ENCODE assay signal across 8 cellular contexts in genomic region chr7:129224251-129225205, GRCh38. TPM values are rescaled to one million over a fixed set of nuclear protein-coding genes. Genes with fewer than 3 reads are reported as not detected.
A peak's percentile ranks its signal among the peaks of the same experiment; 100 is the strongest.
DNase-seq lines count a peak whose midpoint lies in the region; ATAC-seq and TF ChIP-seq lines count a peak whose summit lies in the region.

AHCYL2 (plus strand) TSS chr7:129225030.

- BruUV-seq in IMR-90 (replicated peaks; lab: Mats Ljungman, UMichigan) (no TSS peak), OCI-LY7 (replicated peaks; lab: Mats Ljungman, UMichigan) (TSS peak; percentile 90)

- peak within 1 kb of the TSS; percentile 95 for H2BK120ac ChIP-seq in IMR-90 (ENCODE audit: low read depth, low read length)

- H3K23ac ChIP-seq in IMR-90 (ENCODE audit: low read depth, low read length) = peak within 1 kb of the TSS; percentile 94

- 0% methylated on average over 8 of the region's 63 CpGs; no CpG with 5 or more reads in 1 of the 2 experiments for WGBS in IMR-90 (ENCODE audit: extremely low coverage in 2 of 2, insufficient read length in 1 of 2), 2 experiments

- peak within 1 kb of the TSS; percentile 78 for H3K18ac ChIP-seq in IMR-90 (ENCODE audit: low read depth, low read length)

- no peaks in the 10 kb centered on the region for H3K27me3 ChIP-seq in IMR-90 (ENCODE audit: control insufficient read depth, insufficient read depth, low read length)

- peak within 1 kb of the TSS; percentile 91 for H2BK20ac ChIP-seq in IMR-90 (ENCODE audit: low read depth, low read length)

- intact Hi-C loops in IMR-90 (cut with micrococcal nuclease) = loop anchor here (2.0 kb wide), 1 partner anchor 108 kb away; no protein-coding TSS in a partner anchor
- intact Hi-C loops in OCI-LY7 (cut with micrococcal nuclease; ENCODE audit: unreplicated experiment) = loop anchor here (2.0 kb wide), 1 partner anchor 46 kb away; no protein-coding TSS in a partner anchor

- H4K20me1 ChIP-seq in IMR-90 (ENCODE audit: insufficient read depth, low read length) = peaks cover 3% of the 10 kb centered on the region; the same call in 1 of the 2 replicates
- H4K20me1 ChIP-seq in OCI-LY7 (ENCODE audit: insufficient read depth, low read length) = peaks cover 4% of the 10 kb centered on the region; the same call in 1 of the 2 replicates

- H4K8ac ChIP-seq in IMR-90 (ENCODE audit: low read depth in 2 of 2, low read length in 2 of 2) = peak within 1 kb of the TSS; percentile 89

- no peaks in the 10 kb centered on the region for H3K79me2 ChIP-seq in OCI-LY7 (ENCODE audit: insufficient read depth, low read depth, low read length)

- H2BK15ac ChIP-seq in IMR-90 (ENCODE audit: low read depth, low read length) = peak within 1 kb of the TSS; percentile 85

- H3K4me2 ChIP-seq in IMR-90 (ENCODE audit: low read depth, low read length) (peak within 1 kb of the TSS; percentile 98), OCI-LY7 (ENCODE audit: low read length) (peak within 1 kb of the TSS; percentile 85)

- H4K5ac ChIP-seq in IMR-90 (ENCODE audit: low read depth, low read length) = peak within 1 kb of the TSS; percentile 66

- DNase-seq in DMS114 treated with DMSO at 0.1 percent for 48 hours (lab: John Stamatoyannopoulos, UW; ENCODE audit: unreplicated experiment) (peak; percentile 92), IMR-90 (peak; percentile 96), OCI-LY7 (ENCODE audit: low spot score) (peak; percentile 99), activated T-cell treated with anti-CD3 and anti-CD28 coated beads for 1 hour (ENCODE audit: low read depth) (peak; percentile 96), epidermal melanocyte (ENCODE audit: insufficient read length, low spot score) (peak; percentile 88), middle frontal gyrus (ENCODE audit: extremely low spot score, low spot score) (peak; percentile 96)
- DNase-seq in stimulated activated CD8-positive, alpha-beta memory T cell treated with anti-CD3 and anti-CD28 coated beads, Interleukin-2, amount 100 ng/mL, for 1 hour (ENCODE audit: low read depth in 2 of 2) = peak; percentile 96 to 97

- no peaks in the 10 kb centered on the region for H3K9me2 ChIP-seq in OCI-LY7 (ENCODE audit: insufficient read depth, low read length)

- H3K9ac ChIP-seq in IMR-90 (ENCODE audit: low read depth, low read length) = peak within 1 kb of the TSS; percentile 78

- no peaks in the 10 kb centered on the region for H3K36me3 ChIP-seq in IMR-90 (ENCODE audit: control insufficient read depth, insufficient read depth, low read length)
- no peaks in the 10 kb centered on the region for H3K36me3 ChIP-seq in OCI-LY7 (ENCODE audit: insufficient read depth, low read length)

- H3K4me1 ChIP-seq in IMR-90 (ENCODE audit: control insufficient read depth, insufficient read depth, low read length) (no peaks in the 10 kb centered on the region; the same call in 1 of the 2 replicates), OCI-LY7 (ENCODE audit: insufficient read depth, low read length, poor library complexity, severe bottlenecking) (peaks cover 41% of the 10 kb centered on the region)

- peak within 1 kb of the TSS; percentile 98 for H2AFZ ChIP-seq in IMR-90 (replicated peaks; ENCODE audit: low read length, poor library complexity)
- H2AFZ ChIP-seq in OCI-LY7 (ENCODE audit: low read length) = peak within 1 kb of the TSS; percentile 95

- H3K9me3 ChIP-seq in IMR-90 (ENCODE audit: control insufficient read depth, insufficient read depth, low read length) (no peaks in the 10 kb centered on the region), OCI-LY7 (ENCODE audit: low read length) (no peaks in the 10 kb centered on the region)

- peaks cover 0 to 13% of the 10 kb centered on the region in 2 experiments for H3K79me1 ChIP-seq in IMR-90 (ENCODE audit: low read depth in 1 of 2, low read length in 2 of 2)

- POLR2A ChIA-PET in IMR-90 (lab: Charles Lee; ENCODE audit: unreplicated experiment) = interaction anchor here (0.5 kb wide), 1 partner anchor 19 kb away, joined by 29 read pairs; no protein-coding TSS in a partner anchor
- POLR2A ChIA-PET in OCI-LY7 (lab: Charles Lee) = interaction anchor here (0.7 to 1.8 kb wide), 4 partner anchors 9 to 962 kb away, joined by 3 to 5 read pairs (median 4); partner anchors contain the start of gene ATP6V1F

- TF ChIP-seq CTCF in IMR-90 (conservative IDR thresholded peaks at IDR 0.05; ENCODE audit: low read depth, low read length) = no peak
- TF ChIP-seq CTCF in OCI-LY7 (conservative IDR thresholded peaks at IDR 0.05; ENCODE audit: low read length) = no peak

- H2AK5ac ChIP-seq in IMR-90 (ENCODE audit: low read depth, low read length) = no peak within 1 kb of the TSS

- TF ChIP-seq POLR2A in IMR-90 (IDR thresholded peaks at IDR 0.05; ENCODE audit: low read depth, low read length) = peak; percentile 61

- in situ Hi-C loops in IMR-90 (cut with MboI; ENCODE audit: low sequenced_read_pairs) = no loop called here

- peak; percentile 87 for ATAC-seq in GM21529 (IDR thresholded peaks at IDR 0.05; ENCODE audit: unreplicated experiment)
- ATAC-seq in IMR-90 (ENCODE audit: low read depth) = peak; percentile 95

- peak within 1 kb of the TSS; percentile 72 for H3K4me3 ChIP-seq in IMR-90 (ENCODE audit: insufficient read depth, low read depth, low read length)
- peak within 1 kb of the TSS; percentile 81 for H3K4me3 ChIP-seq in OCI-LY7 (ENCODE audit: low read depth, low read length, poor library complexity, severe bottlenecking)

- peak within 1 kb of the TSS; percentile 91 for H3K14ac ChIP-seq in IMR-90 (replicated peaks; ENCODE audit: low read depth, low read length)

- H3K9me1 ChIP-seq in IMR-90 (ENCODE audit: insufficient read depth, low read length) = peaks cover 2% of the 10 kb centered on the region; the same call in 1 of the 2 replicates

- TF ChIP-seq RAD21 in IMR-90 (IDR thresholded peaks at IDR 0.05; ENCODE audit: low read length) = no peak

- H2AK9ac ChIP-seq in IMR-90 (replicated peaks; ENCODE audit: low read depth, low read length, poor library complexity) = peak within 1 kb of the TSS; percentile 87

- H3K4ac ChIP-seq in IMR-90 (ENCODE audit: low read depth, low read length) = peak within 1 kb of the TSS; percentile 97

- CTCF ChIA-PET in IMR-90 (lab: Yijun Ruan, JAX) (interaction anchor here (0.6 kb wide), 1 partner anchor 149 kb away, joined by 3 read pairs; no protein-coding TSS in a partner anchor), OCI-LY7 (lab: Charles Lee; ENCODE audit: unreplicated experiment) (interaction anchor here (0.5 kb wide), 1 partner anchor 1089 kb away, joined by 3 read pairs; no protein-coding TSS in a partner anchor)

- H3K56ac ChIP-seq in IMR-90 (ENCODE audit: extremely low read depth, insufficient read depth, low read length) = peak within 1 kb of the TSS; percentile 81

- H2BK5ac ChIP-seq in IMR-90 (ENCODE audit: low read depth, low read length, poor library complexity, severe bottlenecking) = peak within 1 kb of the TSS; percentile 84

- H4K91ac ChIP-seq in IMR-90 (ENCODE audit: insufficient read depth, low read depth, low read length) = peak within 1 kb of the TSS; percentile 94

- H3K27ac ChIP-seq in IMR-90 (ENCODE audit: insufficient read depth, low read length) = peak within 1 kb of the TSS; percentile 78
- peak within 1 kb of the TSS; percentile 69 for H3K27ac ChIP-seq in OCI-LY7 (ENCODE audit: low read depth, low read length, poor library complexity, severe bottlenecking)

- dilution Hi-C loops in IMR-90 (cut with HindIII; ENCODE audit: low sequenced_read_pairs, unreplicated experiment) = no loop called here

TF ChIP-seq in IMR-90, 13 proteins besides CTCF, POLR2A, EP300 and RAD21:
- peak; percentile 97 for TF ChIP-seq BHLHE40 (IDR thresholded peaks at IDR 0.05; ENCODE audit: low read depth, low read length)
- TF ChIP-seq FOS (IDR thresholded peaks at IDR 0.05; ENCODE audit: low read depth, low read length) = no peak
- no peak for TF ChIP-seq MAFK (IDR thresholded peaks at IDR 0.05; ENCODE audit: low read depth, low read length)
- no peak for TF ChIP-seq NFE2L2 (IDR thresholded peaks at IDR 0.05; ENCODE audit: low read depth, low read length)
- peak; percentile 82; the same call in 1 of the 2 replicates for TF ChIP-seq MAZ (IDR thresholded peaks at IDR 0.05; ENCODE audit: borderline replicate concordance, low read depth, low read length)
- TF ChIP-seq RCOR1 (IDR thresholded peaks at IDR 0.05; ENCODE audit: insufficient replicate concordance, low read length) = no peak
- TF ChIP-seq ELK1 (IDR thresholded peaks at IDR 0.05; ENCODE audit: borderline replicate concordance, low read depth, low read length) = no peak; the same call in 1 of the 2 replicates
- no peak for TF ChIP-seq CHD1 (IDR thresholded peaks at IDR 0.05; ENCODE audit: low read depth, low read length)
- TF ChIP-seq SMC3 (IDR thresholded peaks at IDR 0.05; ENCODE audit: low read depth, low read length) = no peak
- no peak for TF ChIP-seq CEBPB (IDR thresholded peaks at IDR 0.05; ENCODE audit: low read depth, low read length)
- peak; percentile 73 for TF ChIP-seq MXI1 (IDR thresholded peaks at IDR 0.05; ENCODE audit: borderline replicate concordance, low read depth, low read length)
- peak; percentile 97 for TF ChIP-seq USF2 (IDR thresholded peaks at IDR 0.05; ENCODE audit: low read depth, low read length)
- no peak for TF ChIP-seq RFX5 (IDR thresholded peaks at IDR 0.05; ENCODE audit: low read depth, low read length)
TF ChIP-seq in IMR-90: peak in this region for 4.

RNA-seq across cellular contexts. Expression of gene AHCYL2, which starts in this region (rescaled TPM):
- total RNA-seq in IMR-90 (2012; rRNA removed) (5.7 and 6.7 TPM in 2 replicates), OCI-LY7 (2022) (8.7 and 9.7 TPM in 2 replicates)
- polyA plus RNA-seq in IMR-90 (2012; rRNA removed) = 5.9 and 7.6 TPM in 2 replicates
- polyA plus RNA-seq in IMR-90 (2012; cell fraction: cytosol; rRNA removed) = 1.9 and 3.4 TPM in 2 replicates
- polyA plus RNA-seq in IMR-90 (2012; cell fraction: nucleus; rRNA removed; ENCODE audit: low replicate concordance) = 4.3 and 24.1 TPM in 2 replicates
- 3.6 and 5.0 TPM in 2 replicates for total RNA-seq in OCI-LY7 (2014; rRNA removed; shearing (Covaris generic))

Comparison
In these comparisons a context has a peak if more than half of its experiments do, and no peak if none do; other contexts are left out.
1. Peak in every context shown above with its lines: DNase-seq, ATAC-seq, H3K4me3 ChIP-seq and H3K27ac ChIP-seq.